13 cellular contexts compared by ENCODE assay signal in the genomic region with DNA sequence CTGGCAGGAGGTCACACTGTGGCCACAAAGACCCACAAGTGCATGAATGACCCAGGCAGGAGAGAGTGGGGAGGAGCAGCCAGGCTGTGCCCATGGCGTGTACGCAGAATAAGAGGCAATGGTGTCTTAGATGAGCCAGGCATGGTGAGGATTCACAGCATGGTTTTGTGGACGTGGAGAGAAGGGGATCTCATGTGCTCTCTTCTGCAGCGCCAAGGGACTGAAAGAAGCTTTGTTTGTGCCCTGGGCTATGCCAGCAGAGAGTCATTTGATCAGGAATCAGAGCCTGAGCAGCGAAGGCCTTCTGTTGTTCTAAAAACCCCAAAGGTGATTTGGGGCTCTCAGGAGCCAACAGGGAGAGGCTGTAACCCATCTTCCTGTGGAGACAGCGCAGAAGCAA.
"Had no signal": no experiment of that assay in that cellular context is flagged by ENCODE, and none has a peak within 500 bp of the region (broad histone marks: within the 10 kb centered on the region; RNA-seq: fewer than 3 reads in every experiment).

No MANE protein-coding gene starts in this region.

- H3K27me3 ChIP-seq: breast epithelium, gastroesophageal sphincter, tibial nerve had no signal

- H3K9me3 Mint-ChIP-seq: activated naive CD4-positive, alpha-beta T cell treated with anti-CD3 and anti-CD28 coated beads, Interleukin-2, amount 50 U/mL, for 24 hours; activated T-helper 2 cell treated with anti-CD3 and anti-CD28 coated beads, Interferon-gamma antibody, Interleukin-2, Interleukin-4, amounts not matched to agents 10 μg/mL and 5 μg/mL and 100 μg/mL, durations not matched to agents 14 hours and 24 hours and 36 hours; natural killer cell; stimulated activated naive CD8-positive, alpha-beta T cell treated with anti-CD3 and anti-CD28 coated beads, Interleukin-15, Interleukin-2, amounts not matched to agents 100 ng/mL and 50 ng/mL, for 24 hours had no signal

- DNase-seq: activated CD4-positive, alpha-beta T cell treated with anti-CD3 and anti-CD28 coated beads, Interleukin-2, amount 50 U/mL, for 1 hour; activated CD4-positive, CD25-positive, alpha-beta regulatory T cell; amniotic stem cell; immature natural killer cell; mammary epithelial cell; natural killer cell; stimulated activated CD4-positive, alpha-beta T cell treated with anti-CD3 and anti-CD28 coated beads, Interleukin-4, amount 100 ng/mL, for 24 hours had no signal

- H3K36me3 ChIP-seq: breast epithelium had no signal

- H3K9me3 ChIP-seq: breast epithelium, gastroesophageal sphincter, tibial nerve had no signal

- H3K4me3 ChIP-seq: breast epithelium, gastroesophageal sphincter, tibial nerve had no signal

- H3K4me1 Mint-ChIP-seq: activated naive CD4-positive, alpha-beta T cell treated with anti-CD3 and anti-CD28 coated beads, Interleukin-2, amount 50 U/mL, for 24 hours; immature natural killer cell; natural killer cell had no signal

- H3K4me3 Mint-ChIP-seq: activated naive CD4-positive, alpha-beta T cell treated with anti-CD3 and anti-CD28 coated beads, Interleukin-2, amount 50 U/mL, for 24 hours; immature natural killer cell; natural killer cell; stimulated activated naive CD8-positive, alpha-beta T cell treated with anti-CD3 and anti-CD28 coated beads, Interleukin-15, Interleukin-2, amounts not matched to agents 100 ng/mL and 50 ng/mL, for 24 hours had no signal

- ATAC-seq: gastroesophageal sphincter, natural killer cell had no signal

- H3K27me3 Mint-ChIP-seq: activated naive CD4-positive, alpha-beta T cell treated with anti-CD3 and anti-CD28 coated beads, Interleukin-2, amount 50 U/mL, for 24 hours; stimulated activated naive CD8-positive, alpha-beta T cell treated with anti-CD3 and anti-CD28 coated beads, Interleukin-15, Interleukin-2, amounts not matched to agents 100 ng/mL and 50 ng/mL, for 24 hours had no signal

- H3K27ac ChIP-seq: breast epithelium, gastroesophageal sphincter, tibial nerve had no signal

- H3K4me1 ChIP-seq: breast epithelium, gastroesophageal sphincter had no signal

- H3K27ac Mint-ChIP-seq: activated naive CD4-positive, alpha-beta T cell treated with anti-CD3 and anti-CD28 coated beads, Interleukin-2, amount 50 U/mL, for 24 hours; activated T-helper 2 cell treated with anti-CD3 and anti-CD28 coated beads, Interferon-gamma antibody, Interleukin-2, Interleukin-4, amounts not matched to agents 10 μg/mL and 5 μg/mL and 100 μg/mL, durations not matched to agents 14 hours and 24 hours and 36 hours; immature natural killer cell; natural killer cell; stimulated activated naive CD8-positive, alpha-beta T cell treated with anti-CD3 and anti-CD28 coated beads, Interleukin-15, Interleukin-2, amounts not matched to agents 100 ng/mL and 50 ng/mL, for 24 hours had no signal
